ENCODE assay signal across 8 cellular contexts in genomic region chr10:79758297-79758993, GRCh38. TPM values are rescaled to one million over a fixed set of nuclear protein-coding genes. Genes with fewer than 3 reads are reported as not detected.
A peak's percentile ranks its signal among the peaks of the same experiment; 100 is the strongest.
DNase-seq lines count a peak whose midpoint lies in the region; ATAC-seq, FAIRE-seq and TF ChIP-seq lines count a peak whose summit lies in the region.
"Not testable (repeated sequence)": the region's sequence is repeated elsewhere in the genome, so short reads cannot be mapped to it uniquely, and the experiment has no call there.

No MANE protein-coding gene starts in this region.

- FAIRE-seq in endothelial cell of umbilical vein (lab: Jason Lieb, UNC): not testable (repeated sequence)

- peak in 1 of 2 experiments; percentile 36 for DNase-seq in Caco-2
- DNase-seq in KBM-7: peak; percentile 14
- not testable (repeated sequence) for DNase-seq in Panc1 (ENCODE audit: low read depth, low spot score)
- DNase-seq in activated naive CD8-positive, alpha-beta T cell treated with anti-CD3 and anti-CD28 coated beads for 36 hours: peak; percentile 1
- DNase-seq in endothelial cell of umbilical vein (ENCODE audit: low read depth, low spot score): peak; percentile 8
- peak; percentile 15 for DNase-seq in iris pigment epithelial cell (ENCODE audit: low read depth)
- DNase-seq in testis: peak; percentile 50

- not testable (repeated sequence) for H3K36me3 ChIP-seq in Caco-2 (ENCODE audit: control insufficient read depth, insufficient read depth, low read length); Panc1 (ENCODE audit: control insufficient read depth, insufficient read depth, low read length); endothelial cell of umbilical vein (ENCODE audit: control insufficient read depth in 2 of 2, extremely low read depth in 1 of 2, insufficient read depth in 2 of 2, low read length in 2 of 2); testis (ENCODE audit: low read depth, missing control alignments)

- in situ Hi-C loops in KBM-7 (cut with MboI; ENCODE audit: low pct_unique_long_range_greater_than_20kb, low sequenced_read_pairs); Panc1 (cut with HindIII; ENCODE audit: low pct_unique_long_range_greater_than_20kb, low sequenced_read_pairs): not testable (repeated sequence)

- not testable (repeated sequence) for BruUV-seq in Caco-2 (replicated peaks; lab: Mats Ljungman, UMichigan); Panc1 (replicated peaks; lab: Mats Ljungman, UMichigan); endothelial cell of umbilical vein (replicated peaks; lab: Mats Ljungman, UMichigan)

- not testable (repeated sequence) for H3K4me3 ChIP-seq in Caco-2 (ENCODE audit: low read depth, low read length); Panc1 (ENCODE audit: low read depth in 2 of 2, low read length in 2 of 2); endothelial cell of umbilical vein (replicated peaks in 1 of 3; ENCODE audit: insufficient read depth in 1 of 3, low read depth in 1 of 3, low read length in 3 of 3); testis

- not testable (repeated sequence) for H3K9me3 Mint-ChIP-seq in Caco-2 (ENCODE audit: unreplicated experiment); activated naive CD8-positive, alpha-beta T cell treated with anti-CD3 and anti-CD28 coated beads for 36 hours

- not testable (repeated sequence) for H3K36me3 Mint-ChIP-seq in Caco-2 (ENCODE audit: insufficient read depth, unreplicated experiment)
- H3K36me3 Mint-ChIP-seq in activated naive CD8-positive, alpha-beta T cell treated with anti-CD3 and anti-CD28 coated beads for 36 hours: peaks cover 19% of the 10 kb centered on the region

- TF ChIP-seq POLR2A in endothelial cell of umbilical vein (IDR thresholded peaks at IDR 0.05; ENCODE audit: low read depth, low read length); testis (IDR thresholded peaks at IDR 0.05): not testable (repeated sequence)

- not testable (repeated sequence) for H4K20me1 ChIP-seq in endothelial cell of umbilical vein (replicated peaks; ENCODE audit: control insufficient read depth, extremely low read depth, insufficient read depth, low read length)

- H3K9ac ChIP-seq in endothelial cell of umbilical vein (replicated peaks; ENCODE audit: extremely low read depth, insufficient read depth, low read length): not testable (repeated sequence)

- H3K27me3 ChIP-seq in Caco-2 (replicated peaks; ENCODE audit: control insufficient read depth, insufficient read depth, low read length); Panc1 (ENCODE audit: control insufficient read depth, insufficient read depth, low read length); endothelial cell of umbilical vein (ENCODE audit: control insufficient read depth in 2 of 2, insufficient read depth in 2 of 2, low read length in 2 of 2); testis: not testable (repeated sequence)

- not testable (repeated sequence) for H3K27ac Mint-ChIP-seq in Caco-2 (ENCODE audit: unreplicated experiment); activated naive CD8-positive, alpha-beta T cell treated with anti-CD3 and anti-CD28 coated beads for 36 hours

- H3K27ac ChIP-seq in Panc1 (ENCODE audit: low read length); endothelial cell of umbilical vein (ENCODE audit: insufficient read depth, low read depth, low read length); testis: not testable (repeated sequence)

- peak; percentile 80 for ATAC-seq in Panc1

- H3K9me3 ChIP-seq in Caco-2; Panc1 (ENCODE audit: control insufficient read depth, insufficient read depth, low read depth, low read length); endothelial cell of umbilical vein (replicated peaks; ENCODE audit: control insufficient read depth, insufficient read depth, low read length); testis: not testable (repeated sequence)

- H3K4me1 ChIP-seq in Caco-2; Panc1 (ENCODE audit: control insufficient read depth, insufficient read depth, low read length); endothelial cell of umbilical vein (ENCODE audit: control insufficient read depth, extremely low read depth, insufficient read depth, low read length); testis: not testable (repeated sequence)

- H3K27me3 Mint-ChIP-seq in Caco-2 (ENCODE audit: insufficient read depth, unreplicated experiment); activated naive CD8-positive, alpha-beta T cell treated with anti-CD3 and anti-CD28 coated beads for 36 hours: not testable (repeated sequence)

- intact Hi-C loops in Caco-2 (cut with micrococcal nuclease; ENCODE audit: unreplicated experiment); Panc1 (cut with micrococcal nuclease; ENCODE audit: unreplicated experiment); endothelial cell of umbilical vein (cut with micrococcal nuclease); testis (cut with DNase I; ENCODE audit: low total_unique reads): not testable (repeated sequence)

- H3K4me3 Mint-ChIP-seq in Caco-2 (ENCODE audit: unreplicated experiment); activated naive CD8-positive, alpha-beta T cell treated with anti-CD3 and anti-CD28 coated beads for 36 hours: not testable (repeated sequence)

- H3K4me1 Mint-ChIP-seq in Caco-2 (ENCODE audit: low read depth, unreplicated experiment); activated naive CD8-positive, alpha-beta T cell treated with anti-CD3 and anti-CD28 coated beads for 36 hours: not testable (repeated sequence)

- 72 to 91% methylated on average over 3 of the region's 3 CpGs for WGBS in testis, 2 donors

- not testable (repeated sequence) for H3K9me1 ChIP-seq in endothelial cell of umbilical vein (replicated peaks; ENCODE audit: control insufficient read depth, extremely low read depth, insufficient read depth, low read length)

- dilution Hi-C loops in endothelial cell of umbilical vein (cut with MboI; ENCODE audit: extremely low pct_ligation_motif_present, low sequenced_read_pairs): not testable (repeated sequence)

- H3K4me2 ChIP-seq in endothelial cell of umbilical vein (ENCODE audit: insufficient read depth, low read length): not testable (repeated sequence)

- TF ChIP-seq CTCF in Caco-2 (IDR thresholded peaks at IDR 0.05; ENCODE audit: insufficient read depth in 1 of 2, low read depth in 1 of 2, low read length in 1 of 2, severe bottlenecking in 1 of 2, unreplicated experiment in 1 of 2): peak; percentile 27 to 38
- peak; percentile 4; the same call in 1 of the 2 replicates for TF ChIP-seq CTCF in GM12874 (IDR thresholded peaks at IDR 0.05; ENCODE audit: insufficient read depth, low read depth, low read length)
- peak; percentile 33 for TF ChIP-seq CTCF in Panc1 (IDR thresholded peaks at IDR 0.05)
- not testable (repeated sequence) for TF ChIP-seq CTCF in endothelial cell of umbilical vein (IDR thresholded peaks at IDR 0.05; ENCODE audit: extremely low read depth in 1 of 2, insufficient read depth in 1 of 2, low read depth in 1 of 2, low read length in 2 of 2); testis (IDR thresholded peaks at IDR 0.05)

- not testable (repeated sequence) for H2AFZ ChIP-seq in endothelial cell of umbilical vein (ENCODE audit: low read depth, low read length)

- CTCF ChIA-PET in Caco-2 (lab: Charles Lee) (interaction anchor here (0.7 kb wide), 1 partner anchor 561 kb away, joined by 3 read pairs; no protein-coding TSS in a partner anchor), Panc1 (lab: Charles Lee) (interaction anchor here (0.7 kb wide), 1 partner anchor 146 kb away, joined by 4 read pairs; no protein-coding TSS in a partner anchor), endothelial cell of umbilical vein (lab: Charles Lee) (interaction anchor here (0.6 kb wide), 2 partner anchors 174 to 221 kb away, joined by 3 to 4 read pairs; no protein-coding TSS in a partner anchor)

- POLR2A ChIA-PET in Caco-2 (lab: Charles Lee); Panc1 (lab: Charles Lee); endothelial cell of umbilical vein (lab: Charles Lee): not testable (repeated sequence)

- not testable (repeated sequence) for H3K79me2 ChIP-seq in endothelial cell of umbilical vein (ENCODE audit: control insufficient read depth, insufficient read depth, low read length)

RNA-seq across cellular contexts. Expression of gene NUTM2B, which starts 55.4 kb away (rescaled TPM):
- total RNA-seq in Caco-2 (2022) (0.26 and 0.57 TPM in 2 replicates), Panc1 (2021; ENCODE audit: unreplicated experiment) (0.31 TPM), endothelial cell of umbilical vein (0.14 and 0.86 TPM in 2 replicates), testis (10 to 100 TPM in 1 of 2 donors, 1 to 10 TPM in 1; 4.8 to 11.0 TPM)
- polyA plus RNA-seq in Panc1 (2012; ENCODE audit: insufficient read length): 0.74 TPM
- under 1 TPM; 0.37 to 0.94 TPM for total RNA-seq in activated naive CD8-positive, alpha-beta T cell treated with anti-CD3 and anti-CD28 coated beads for 36 hours
- polyA plus RNA-seq in endothelial cell of umbilical vein (0.19 and 0.35 TPM in 2 replicates), testis (ENCODE audit: insufficient read depth, low read depth, low replicate concordance) (5.6 TPM)
- 0.23 and 0.37 TPM in 2 replicates for polyA plus RNA-seq in endothelial cell of umbilical vein (2011; cell fraction: cytosol; rRNA removed)
- 0.53 and 0.66 TPM in 2 replicates for polyA plus RNA-seq in endothelial cell of umbilical vein (2011; cell fraction: nucleus; rRNA removed)
- polyA plus RNA-seq in endothelial cell of umbilical vein (2012): 0.39 and 0.59 TPM in 2 replicates
- 0.15 and 0.53 TPM in 2 replicates for polyA minus RNA-seq in endothelial cell of umbilical vein
- 0.51 TPM for polyA minus RNA-seq in endothelial cell of umbilical vein (2011; cell fraction: cytosol; rRNA and poly(A)+ RNA removed)
- 0.67 and 0.82 TPM in 2 replicates for polyA minus RNA-seq in endothelial cell of umbilical vein (2011; cell fraction: nucleus; rRNA and poly(A)+ RNA removed)
